Comparison of ENCODE assay signal across 25 cellular contexts in genomic region chr7:135330088-135330487, GRCh38.
"Had no signal": no experiment of that assay in that cellular context is flagged by ENCODE, and none has a peak within 500 bp of the region (broad histone marks: within the 10 kb centered on the region; RNA-seq: fewer than 3 reads in every experiment).

No MANE protein-coding gene starts in this region.

- H3K36me3 ChIP-seq: SJSA1 had no signal

- H3K4me1 ChIP-seq: SJSA1 had no signal

- H3K4me2 ChIP-seq: KMS-11 had no signal

- FAIRE-seq: HTR-8/SVneo, K562, RCC 7860 had no signal

- H3K4me1 Mint-ChIP-seq: IgD-negative memory B cell had no signal

- H3K27ac ChIP-seq: HL-60, KMS-11, SJSA1, SK-N-MC had no signal

- H3K9ac ChIP-seq: KMS-11 had no signal

- H3K9me3 ChIP-seq: SJSA1 had no signal

- H3K4me3 ChIP-seq: K562, SJSA1, SK-N-MC had no signal

- DNase-seq: Kasumi-1, MM.1S, NCI-H1092 treated with DMSO at 0.1 percent for 48 hours, NCI-H1436, NCI-H187, NCI-H2029, NCI-H2081 treated with DMSO at 0.1 percent for 48 hours, NCI-H2171, NCI-H226, NCI-H446, NCI-H510A, NCI-H524 treated with DMSO at 0.1 percent for 48 hours, NCI-H69, NCI-H774, Right ventricle myocardium superior, RPMI8226, SIG-M5 had no signal

- H3K27me3 ChIP-seq: SJSA1 had no signal
